Comparison of ENCODE assay signal across 8 cellular contexts in genomic region chr14:91509878-91510170, GRCh38. TPM values are rescaled to one million over a fixed set of nuclear protein-coding genes. Genes with fewer than 3 reads are reported as not detected.
A peak's percentile ranks its signal among the peaks of the same experiment; 100 is the strongest.
DNase-seq lines count a peak whose midpoint lies in the region; ATAC-seq and TF ChIP-seq lines count a peak whose summit lies in the region.

No MANE protein-coding gene starts in this region.

- H3K4me3 ChIP-seq in retinal pigment epithelial cell (ENCODE audit: low read length): peak overlapping the region; percentile 69

- ATAC-seq in GM18861 (IDR thresholded peaks at IDR 0.05; ENCODE audit: unreplicated experiment): peak; percentile 4
- peak; percentile 35 for ATAC-seq in HG03066 (IDR thresholded peaks at IDR 0.05; ENCODE audit: low read depth, unreplicated experiment)

- no peak for TF ChIP-seq CTCF in retinal pigment epithelial cell (conservative IDR thresholded peaks at IDR 0.05; ENCODE audit: low read depth, low read length)

- DNase-seq in A172 (ENCODE audit: low spot score) (peak; percentile 2), T-helper 9 cell (peak; percentile 66), globus pallidus (ENCODE audit: low spot score) (peak; percentile 26), retinal pigment epithelial cell (ENCODE audit: low read depth) (no peak), NCI-H2081 treated with DMSO at 0.1 percent for 48 hours (lab: John Stamatoyannopoulos, UW) (no peak), SKM-1 treated with dmso at 0.1 percent for 144 hours (lab: John Stamatoyannopoulos, UW; ENCODE audit: unreplicated experiment) (no peak)

RNA-seq across cellular contexts. Expression of gene PPP4R3A, which starts 0.3 kb away (rescaled TPM):
- 39.6 and 48.7 TPM in 2 replicates for total RNA-seq in A172 (2014; rRNA removed; shearing (Covaris generic))

Comparison
In these comparisons a context has a peak if more than half of its experiments do, and no peak if none do; other contexts are left out.
1. DNase-seq: peak in A172 (single experiment), T-helper 9 cell (single experiment) and globus pallidus (single experiment); none in retinal pigment epithelial cell (single experiment), NCI-H2081 treated with DMSO at 0.1 percent for 48 hours (single experiment) and SKM-1 treated with dmso at 0.1 percent for 144 hours (single experiment).